8 cellular contexts compared by ENCODE assay signal in genomic region chr2:87455209-87455842, GRCh38.
DNase-seq lines count a peak whose midpoint lies in the region; ATAC-seq and TF ChIP-seq lines count a peak whose summit lies in the region.
"Not testable (repeated sequence)": the region's sequence is repeated elsewhere in the genome, so short reads cannot be mapped to it uniquely, and the experiment has no call there.

No MANE protein-coding gene starts in this region.

- H4K20me1 ChIP-seq in MM.1S (ENCODE audit: insufficient read depth, low read length): not testable (repeated sequence)

- H3K4me2 ChIP-seq in MM.1S (ENCODE audit: low read depth, low read length): peak overlapping the region; percentile 27; the same call in 1 of the 2 replicates

- not testable (repeated sequence) for H3K4me1 ChIP-seq in MM.1S (ENCODE audit: low read length)

- peak; percentile 22 for DNase-seq in Calu3
- DNase-seq in MM.1S; activated naive CD4-positive, alpha-beta T cell treated with anti-CD3 and anti-CD28 coated beads for 36 hours; mesothelial cell of epicardium (ENCODE audit: low spot score in 2 of 2, unreplicated experiment in 2 of 2); stimulated activated naive CD8-positive, alpha-beta T cell treated with anti-CD3 and anti-CD28 coated beads, Interleukin-15, amount 100 ng/mL, for 72 hours: not testable (repeated sequence)

- ATAC-seq in GM21360 (IDR thresholded peaks at IDR 0.05; ENCODE audit: unreplicated experiment) (peak; percentile 49), HG02973 (IDR thresholded peaks at IDR 0.05; ENCODE audit: unreplicated experiment) (peak; percentile 34), esophagus mucosa (peak; percentile 90)
- ATAC-seq in stimulated activated naive CD8-positive, alpha-beta T cell treated with anti-CD3 and anti-CD28 coated beads, Interleukin-15, amount 100 ng/mL, for 72 hours: peak; percentile 40

- H3K9me3 Mint-ChIP-seq in Calu3 (ENCODE audit: low read depth, unreplicated experiment); activated naive CD4-positive, alpha-beta T cell treated with anti-CD3 and anti-CD28 coated beads for 36 hours; mesothelial cell of epicardium; stimulated activated naive CD8-positive, alpha-beta T cell treated with anti-CD3 and anti-CD28 coated beads, Interleukin-15, amount 100 ng/mL, for 72 hours: not testable (repeated sequence)

- H3F3A ChIP-seq in MM.1S (ENCODE audit: insufficient read depth, low read length): not testable (repeated sequence)

- CTCF ChIA-PET in Calu3 (lab: Charles Lee); activated naive CD4-positive, alpha-beta T cell treated with anti-CD3 and anti-CD28 coated beads for 36 hours (lab: Charles Lee): not testable (repeated sequence)

- not testable (repeated sequence) for H2AFZ ChIP-seq in MM.1S (ENCODE audit: low read length)

- H3K36me3 Mint-ChIP-seq in Calu3 (ENCODE audit: insufficient read depth, unreplicated experiment): peaks cover 11% of the 10 kb centered on the region
- not testable (repeated sequence) for H3K36me3 Mint-ChIP-seq in activated naive CD4-positive, alpha-beta T cell treated with anti-CD3 and anti-CD28 coated beads for 36 hours (ENCODE audit: low read depth); mesothelial cell of epicardium

- intact Hi-C loops in Calu3 (cut with micrococcal nuclease; ENCODE audit: unreplicated experiment); activated naive CD4-positive, alpha-beta T cell treated with anti-CD3 and anti-CD28 coated beads for 36 hours (cut with micrococcal nuclease): not testable (repeated sequence)

- BruUV-seq in Calu3 (replicated peaks; lab: Mats Ljungman, UMichigan): not testable (repeated sequence)

- peak overlapping the region; percentile 41 for H3K4me3 Mint-ChIP-seq in Calu3 (ENCODE audit: low read depth, unreplicated experiment)
- H3K4me3 Mint-ChIP-seq in activated naive CD4-positive, alpha-beta T cell treated with anti-CD3 and anti-CD28 coated beads for 36 hours: peak overlapping the region; percentile 41
- peak overlapping the region; percentile 37 for H3K4me3 Mint-ChIP-seq in mesothelial cell of epicardium
- H3K4me3 Mint-ChIP-seq in stimulated activated naive CD8-positive, alpha-beta T cell treated with anti-CD3 and anti-CD28 coated beads, Interleukin-15, amount 100 ng/mL, for 72 hours: peak overlapping the region; percentile 26 to 52

- H3K27me3 ChIP-seq in MM.1S (replicated peaks; ENCODE audit: insufficient read depth, low read length): not testable (repeated sequence)

- H3K27me3 Mint-ChIP-seq in Calu3 (ENCODE audit: unreplicated experiment); activated naive CD4-positive, alpha-beta T cell treated with anti-CD3 and anti-CD28 coated beads for 36 hours (ENCODE audit: low read depth); mesothelial cell of epicardium (ENCODE audit: low read depth); stimulated activated naive CD8-positive, alpha-beta T cell treated with anti-CD3 and anti-CD28 coated beads, Interleukin-15, amount 100 ng/mL, for 72 hours: not testable (repeated sequence)

- peak overlapping the region; percentile 63; the same call in 1 of the 2 replicates for H3K27ac ChIP-seq in MM.1S (ENCODE audit: low read length)

- not testable (repeated sequence) for H3K9me2 ChIP-seq in MM.1S (replicated peaks; ENCODE audit: insufficient read depth, low read length)

- not testable (repeated sequence) for H3K79me2 ChIP-seq in MM.1S (ENCODE audit: low read length)

- not testable (repeated sequence) for H3K36me3 ChIP-seq in MM.1S (replicated peaks; ENCODE audit: insufficient read depth, low read length)

- not testable (repeated sequence) for H3K9me3 ChIP-seq in MM.1S (replicated peaks; ENCODE audit: insufficient read depth, low read length)

- H3K27ac Mint-ChIP-seq in Calu3 (ENCODE audit: unreplicated experiment); activated naive CD4-positive, alpha-beta T cell treated with anti-CD3 and anti-CD28 coated beads for 36 hours; stimulated activated naive CD8-positive, alpha-beta T cell treated with anti-CD3 and anti-CD28 coated beads, Interleukin-15, amount 100 ng/mL, for 72 hours: not testable (repeated sequence)
- H3K27ac Mint-ChIP-seq in mesothelial cell of epicardium: peak overlapping the region; percentile 56

- TF ChIP-seq CTCF in Calu3 (IDR thresholded peaks at IDR 0.05; ENCODE audit: unreplicated experiment); MM.1S (IDR thresholded peaks at IDR 0.05; ENCODE audit: low read length); mesothelial cell of epicardium (IDR thresholded peaks at IDR 0.05; ENCODE audit: unreplicated experiment): not testable (repeated sequence)

- peak overlapping the region; percentile 68 for H3K9ac ChIP-seq in MM.1S (ENCODE audit: low read length)

- H3K4me3 ChIP-seq in MM.1S (ENCODE audit: low read length): peak overlapping the region; percentile 54

- H3K4me1 Mint-ChIP-seq in Calu3 (ENCODE audit: low read depth, unreplicated experiment) (peaks cover 11% of the 10 kb centered on the region), mesothelial cell of epicardium (peaks cover 14% of the 10 kb centered on the region)
- peaks cover 15% of the 10 kb centered on the region for H3K4me1 Mint-ChIP-seq in activated naive CD4-positive, alpha-beta T cell treated with anti-CD3 and anti-CD28 coated beads for 36 hours (ENCODE audit: low read depth)
- not testable (repeated sequence) for H3K4me1 Mint-ChIP-seq in stimulated activated naive CD8-positive, alpha-beta T cell treated with anti-CD3 and anti-CD28 coated beads, Interleukin-15, amount 100 ng/mL, for 72 hours

Comparison
In these comparisons a context has a peak if more than half of its experiments do, and no peak if none do; other contexts are left out.
1. ATAC-seq: peak in every context shown above with its lines; median percentile 90 in esophagus mucosa; 49 in GM21360; 40 in stimulated activated naive CD8-positive, alpha-beta T cell treated with anti-CD3 and anti-CD28 coated beads, Interleukin-15, amount 100 ng/mL, for 72 hours; 34 in HG02973.